Comparison of ENCODE assay signal across 10 cellular contexts in the genomic region with DNA sequence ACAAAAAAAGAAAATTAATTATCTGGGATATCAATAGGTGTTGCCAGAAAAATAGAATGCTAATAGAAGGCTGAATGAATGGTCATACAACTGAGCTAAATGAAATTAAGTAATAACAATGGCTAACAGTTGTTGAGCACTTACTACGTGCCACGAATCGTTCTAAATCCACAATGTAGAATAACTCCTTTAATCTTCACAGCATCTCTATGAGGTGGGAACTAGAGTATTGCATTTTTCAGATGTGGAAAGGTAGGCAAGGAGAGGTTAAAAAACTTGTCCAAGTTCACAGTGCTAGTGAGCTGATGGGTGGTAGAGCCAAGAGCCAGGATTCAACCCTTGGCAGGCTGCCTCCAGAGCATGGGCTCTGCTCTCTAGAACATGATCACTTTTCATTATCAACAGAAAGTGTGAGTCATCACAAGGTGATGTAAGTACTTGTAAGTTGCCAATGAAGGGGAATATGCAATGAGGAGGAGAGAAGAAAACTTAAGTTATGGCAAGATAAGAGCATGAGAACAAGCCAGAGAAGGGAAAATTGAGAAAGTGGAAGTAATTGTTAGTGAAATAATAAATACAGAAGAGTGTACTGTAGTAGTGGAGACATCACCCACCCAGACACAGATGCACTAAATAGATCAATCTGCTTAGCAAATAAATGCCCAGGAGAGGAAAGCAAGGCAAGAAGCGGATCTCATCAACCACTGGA.
DNase-seq lines count a peak whose midpoint lies in the region; ATAC-seq and TF ChIP-seq lines count a peak whose summit lies in the region.
"Had no signal": no experiment of that assay in that cellular context is flagged by ENCODE, and none has a peak within 500 bp of the region (broad histone marks: within the 10 kb centered on the region; RNA-seq: fewer than 3 reads in every experiment).

No MANE protein-coding gene starts in this region.

- H3K27ac ChIP-seq in Panc1 (ENCODE audit: low read length) = peak overlapping the region; percentile 29; the same call in 1 of the 2 replicates
- H3K27ac ChIP-seq: 22Rv1 had no signal

- DNase-seq in DMS153 (lab: John Stamatoyannopoulos, UW) (peak; percentile 47), DMS153 treated with DMSO at 0.1 percent for 48 hours (lab: John Stamatoyannopoulos, UW; ENCODE audit: unreplicated experiment) (no peak), Panc1 (ENCODE audit: low read depth, low spot score) (peak; percentile 30), glomerular endothelial cell (ENCODE audit: extremely low read depth, low read depth, low spot score) (peak; percentile 16), smooth muscle cell of the brain vasculature (ENCODE audit: low read depth, low spot score) (peak; percentile 32)
- DNase-seq in activated T-helper 2 cell treated with anti-CD3 and anti-CD28 coated beads, Interferon-gamma antibody, Interleukin-2, Interleukin-4, amounts not matched to agents 10 μg/mL and 5 μg/mL and 100 μg/mL, durations not matched to agents 14 hours and 24 hours and 36 hours (ENCODE audit: low spot score) = no peak
- no peak for DNase-seq in stimulated activated CD8-positive, alpha-beta memory T cell treated with anti-CD3 and anti-CD28 coated beads, Interleukin-4, amount 100 ng/mL, for 48 hours
- DNase-seq: SK-N-SH had no signal

- POLR2A ChIA-PET in Panc1 (lab: Charles Lee) = no interaction called here

- no peak overlapping the region for H3K4me3 Mint-ChIP-seq in activated T-helper 2 cell treated with anti-CD3 and anti-CD28 coated beads, Interferon-gamma antibody, Interleukin-2, Interleukin-4, amounts not matched to agents 10 μg/mL and 5 μg/mL and 100 μg/mL, durations not matched to agents 14 hours and 24 hours and 36 hours (ENCODE audit: low read depth)

- in situ Hi-C loops in Panc1 (cut with HindIII; ENCODE audit: low pct_unique_long_range_greater_than_20kb, low sequenced_read_pairs) = no loop called here

- no peaks in the 10 kb centered on the region for H3K36me3 Mint-ChIP-seq in activated T-helper 2 cell treated with anti-CD3 and anti-CD28 coated beads, Interferon-gamma antibody, Interleukin-2, Interleukin-4, amounts not matched to agents 10 μg/mL and 5 μg/mL and 100 μg/mL, durations not matched to agents 14 hours and 24 hours and 36 hours (ENCODE audit: low read depth)

- H3K9me3 Mint-ChIP-seq in activated T-helper 2 cell treated with anti-CD3 and anti-CD28 coated beads, Interferon-gamma antibody, Interleukin-2, Interleukin-4, amounts not matched to agents 10 μg/mL and 5 μg/mL and 100 μg/mL, durations not matched to agents 14 hours and 24 hours and 36 hours = peaks cover 27% of the 10 kb centered on the region

- H3K36me3 ChIP-seq in Panc1 (ENCODE audit: control insufficient read depth, insufficient read depth, low read length) = no peaks in the 10 kb centered on the region

- CTCF ChIA-PET in Panc1 (lab: Charles Lee) = no interaction called here

- H3K27me3 ChIP-seq in Panc1 (ENCODE audit: control insufficient read depth, insufficient read depth, low read length) = no peaks in the 10 kb centered on the region

- H3K27me3 Mint-ChIP-seq in activated T-helper 2 cell treated with anti-CD3 and anti-CD28 coated beads, Interferon-gamma antibody, Interleukin-2, Interleukin-4, amounts not matched to agents 10 μg/mL and 5 μg/mL and 100 μg/mL, durations not matched to agents 14 hours and 24 hours and 36 hours (ENCODE audit: low read depth) = no peaks in the 10 kb centered on the region

- intact Hi-C loops in Panc1 (cut with micrococcal nuclease; ENCODE audit: unreplicated experiment) = no loop called here
- intact Hi-C loops in activated T-helper 2 cell treated with anti-CD3 and anti-CD28 coated beads, Interferon-gamma antibody, Interleukin-2, Interleukin-4, amounts not matched to agents 10 μg/mL and 5 μg/mL and 100 μg/mL, durations not matched to agents 14 hours and 24 hours and 36 hours (cut with micrococcal nuclease) = no loop called here

- H3K27ac Mint-ChIP-seq in activated T-helper 2 cell treated with anti-CD3 and anti-CD28 coated beads, Interferon-gamma antibody, Interleukin-2, Interleukin-4, amounts not matched to agents 10 μg/mL and 5 μg/mL and 100 μg/mL, durations not matched to agents 14 hours and 24 hours and 36 hours = no peak overlapping the region

- ATAC-seq in Panc1 (no peak; the same call in 1 of the 2 replicates), GM19324 (IDR thresholded peaks at IDR 0.05; ENCODE audit: low FRiP score, unreplicated experiment) (no peak)

- no peaks in the 10 kb centered on the region; the same call in none of the 2 replicates for H3K4me1 ChIP-seq in Panc1 (ENCODE audit: control insufficient read depth, insufficient read depth, low read length)

- no peaks in the 10 kb centered on the region for H3K4me1 Mint-ChIP-seq in activated T-helper 2 cell treated with anti-CD3 and anti-CD28 coated beads, Interferon-gamma antibody, Interleukin-2, Interleukin-4, amounts not matched to agents 10 μg/mL and 5 μg/mL and 100 μg/mL, durations not matched to agents 14 hours and 24 hours and 36 hours (ENCODE audit: low read depth)

- H3K9me3 ChIP-seq in Panc1 (ENCODE audit: control insufficient read depth, insufficient read depth, low read depth, low read length) = no peaks in the 10 kb centered on the region
- H3K9me3 ChIP-seq: SK-N-SH had no signal

- no peak overlapping the region for H3K4me3 ChIP-seq in Panc1 (ENCODE audit: low read depth in 2 of 2, low read length in 2 of 2)

- TF ChIP-seq CTCF in Panc1 (IDR thresholded peaks at IDR 0.05) = no peak

- no TSS peak for BruUV-seq in Panc1 (replicated peaks; lab: Mats Ljungman, UMichigan)

Comparison
In these comparisons a context has a peak if more than half of its experiments do, and no peak if none do; other contexts are left out.
1. DNase-seq: peak in DMS153 (single experiment), Panc1 (single experiment), glomerular endothelial cell (single experiment) and smooth muscle cell of the brain vasculature (single experiment); none in DMS153 treated with DMSO at 0.1 percent for 48 hours (single experiment), activated T-helper 2 cell treated with anti-CD3 and anti-CD28 coated beads, Interferon-gamma antibody, Interleukin-2, Interleukin-4, amounts not matched to agents 10 μg/mL and 5 μg/mL and 100 μg/mL, durations not matched to agents 14 hours and 24 hours and 36 hours (single experiment) and stimulated activated CD8-positive, alpha-beta memory T cell treated with anti-CD3 and anti-CD28 coated beads, Interleukin-4, amount 100 ng/mL, for 48 hours (single experiment).